In the genomic region with DNA sequence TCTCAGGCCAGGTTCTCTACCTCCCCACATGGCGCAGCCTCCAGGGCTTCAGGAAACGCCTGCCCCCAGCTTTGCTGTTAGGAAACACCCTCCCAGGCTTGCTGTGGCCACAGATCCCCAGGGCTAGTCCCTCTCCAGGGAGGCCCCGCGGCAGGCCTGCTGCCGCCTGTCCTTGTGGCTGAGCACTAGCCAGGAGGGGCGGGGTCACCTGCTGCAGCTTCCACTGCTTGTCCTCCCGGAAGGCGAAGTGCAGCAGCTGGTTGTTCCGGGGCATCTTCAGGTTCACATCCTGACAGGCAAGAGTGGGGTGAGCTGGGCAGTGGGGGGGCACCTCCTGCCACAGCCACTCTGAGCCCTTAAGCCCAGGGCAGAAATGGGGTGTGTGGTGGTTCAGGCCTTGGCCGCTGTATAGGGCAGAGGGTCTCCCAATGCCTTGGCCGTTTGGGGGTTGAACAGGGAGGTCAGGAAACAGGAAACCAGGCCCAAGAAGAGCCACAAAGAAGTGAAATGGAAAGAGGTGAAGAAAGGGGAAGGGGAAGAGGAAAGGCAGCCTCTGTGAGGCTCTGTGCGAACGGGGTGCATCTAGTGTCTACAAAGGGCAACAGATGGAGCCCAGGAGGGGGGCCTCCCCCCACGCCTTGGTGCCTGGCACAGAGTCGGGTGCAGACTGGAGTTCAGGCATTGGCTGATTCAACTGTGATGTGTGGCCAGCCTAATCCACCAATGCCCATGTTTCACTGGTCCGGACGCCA, we compare ENCODE assay signal across 9 cellular contexts. TPM values are rescaled to one million over a fixed set of nuclear protein-coding genes. Genes with fewer than 3 reads are reported as not detected.
DNase-seq lines count a peak whose midpoint lies in the region; ATAC-seq and TF ChIP-seq lines count a peak whose summit lies in the region.
"Had no signal": no experiment of that assay in that cellular context is flagged by ENCODE, and none has a peak within 500 bp of the region (broad histone marks: within the 10 kb centered on the region; RNA-seq: fewer than 3 reads in every experiment).

No MANE protein-coding gene starts in this region.

- H3K4me3 Mint-ChIP-seq in activated T-cell treated with anti-CD3 and anti-CD28 coated beads, Interleukin-2, amount 50 U/mL, for 4 hours = peak overlapping the region; percentile 42
- peak overlapping the region; percentile 82 for H3K4me3 Mint-ChIP-seq in glutamatergic neuron (ENCODE audit: unreplicated experiment)

- no peak for DNase-seq in activated T-cell treated with anti-CD3 and anti-CD28 coated beads, Interleukin-2, amount 50 U/mL, for 4 hours
- no peak for DNase-seq in activated T-cell treated with anti-CD3 and anti-CD28 coated beads, Interleukin-2, amount 50 U/mL, for 1 hour
- DNase-seq in SHP77 (lab: John Stamatoyannopoulos, UW) (peak; percentile 57 to 84), glutamatergic neuron (peak; percentile 70), HEK293T (ENCODE audit: extremely low spot score) (no peak)

- CTCF ChIA-PET in HEK293T (lab: Yijun Ruan, JAX) = no interaction called here

- no peaks in the 10 kb centered on the region for H3K9me3 Mint-ChIP-seq in activated T-cell treated with anti-CD3 and anti-CD28 coated beads, Interleukin-2, amount 50 U/mL, for 4 hours
- H3K9me3 Mint-ChIP-seq in glutamatergic neuron (ENCODE audit: unreplicated experiment) = peaks cover 8% of the 10 kb centered on the region

- no peaks in the 10 kb centered on the region for H3K27me3 Mint-ChIP-seq in activated T-cell treated with anti-CD3 and anti-CD28 coated beads, Interleukin-2, amount 50 U/mL, for 4 hours (ENCODE audit: low read depth)
- H3K27me3 Mint-ChIP-seq in glutamatergic neuron (ENCODE audit: unreplicated experiment) = peaks cover 11% of the 10 kb centered on the region

- H3K27ac Mint-ChIP-seq in glutamatergic neuron (ENCODE audit: unreplicated experiment) = peak overlapping the region; percentile 88

- peaks cover 7% of the 10 kb centered on the region for H3K4me1 ChIP-seq in rectal smooth muscle tissue (ENCODE audit: control insufficient read depth, insufficient read depth, low read length)

- ATAC-seq in activated T-cell treated with anti-CD3 and anti-CD28 coated beads, Interleukin-2, amount 50 U/mL, for 4 hours = no peak
- ATAC-seq in HG02759 (IDR thresholded peaks at IDR 0.05; ENCODE audit: unreplicated experiment) = no peak
- no peak for ATAC-seq in HG02870 (IDR thresholded peaks at IDR 0.05; ENCODE audit: unreplicated experiment)

- H3K27me3 ChIP-seq in rectal smooth muscle tissue (ENCODE audit: control insufficient read depth, insufficient read depth, low read length) = no peaks in the 10 kb centered on the region

- no peaks in the 10 kb centered on the region for H3K36me3 ChIP-seq in rectal smooth muscle tissue (ENCODE audit: control insufficient read depth, insufficient read depth, low read length)

- POLR2A ChIA-PET in HEK293T (lab: Yijun Ruan, JAX) = no interaction called here

- H3K9ac ChIP-seq in rectal smooth muscle tissue (ENCODE audit: low read length) = no peak overlapping the region
- H3K9ac ChIP-seq: parathyroid adenoma had no signal

- H3K27ac ChIP-seq in rectal smooth muscle tissue (ENCODE audit: low read depth, low read length) = no peak overlapping the region
- H3K27ac ChIP-seq: parathyroid adenoma had no signal

- H3K4me1 Mint-ChIP-seq in activated T-cell treated with anti-CD3 and anti-CD28 coated beads, Interleukin-2, amount 50 U/mL, for 4 hours (ENCODE audit: low read depth) = peaks cover 14% of the 10 kb centered on the region
- peaks cover 22% of the 10 kb centered on the region for H3K4me1 Mint-ChIP-seq in glutamatergic neuron (ENCODE audit: low read depth, unreplicated experiment)

- TF ChIP-seq CTCF in glutamatergic neuron (IDR thresholded peaks at IDR 0.05; ENCODE audit: partially characterized antibody, unreplicated experiment) = no peak

- H3K4me3 ChIP-seq in rectal smooth muscle tissue (ENCODE audit: low read length) = peak overlapping the region; percentile 15

- H3K36me3 Mint-ChIP-seq in activated T-cell treated with anti-CD3 and anti-CD28 coated beads, Interleukin-2, amount 50 U/mL, for 4 hours (ENCODE audit: insufficient read depth) = peaks cover 2% of the 10 kb centered on the region
- H3K36me3 Mint-ChIP-seq in glutamatergic neuron (ENCODE audit: unreplicated experiment) = no peaks in the 10 kb centered on the region

TF ChIP-seq in HEK293T, 16 proteins besides CTCF, POLR2A, EP300 and RAD21:
- TF ChIP-seq FOXM1 (IDR thresholded peaks at IDR 0.05; ENCODE audit: borderline replicate concordance) = no peak
- no peak for TF ChIP-seq FOXA1 (IDR thresholded peaks at IDR 0.05)

RNA-seq across cellular contexts. Expression of gene ROGDI, which starts 2.0 kb away (rescaled TPM):
- 1 to 10 TPM; 4.1 to 6.3 (median 6.2) TPM for total RNA-seq in activated T-cell treated with anti-CD3 and anti-CD28 coated beads, Interleukin-2, amount 50 U/mL, for 4 hours
- total RNA-seq in glutamatergic neuron (ENCODE audit: unreplicated experiment) = 113 TPM

RNA-seq across cellular contexts. Expression of gene SMIM22, which starts 5.3 kb away (rescaled TPM):
- total RNA-seq in activated T-cell treated with anti-CD3 and anti-CD28 coated beads, Interleukin-2, amount 50 U/mL, for 4 hours = not detected
- total RNA-seq in glutamatergic neuron (ENCODE audit: unreplicated experiment) = not detected

RNA-seq across cellular contexts. Expression of gene SEPTIN12, which starts 12.3 kb away (rescaled TPM):
- not detected for total RNA-seq in activated T-cell treated with anti-CD3 and anti-CD28 coated beads, Interleukin-2, amount 50 U/mL, for 4 hours
- 0.96 TPM for total RNA-seq in glutamatergic neuron (ENCODE audit: unreplicated experiment)

RNA-seq across cellular contexts. Expression of gene ZNF500, which starts 33.5 kb away (rescaled TPM):
- total RNA-seq in activated T-cell treated with anti-CD3 and anti-CD28 coated beads, Interleukin-2, amount 50 U/mL, for 4 hours = 10 to 100 TPM; 10.3 to 12.4 (median 12.2) TPM
- 19.8 TPM for total RNA-seq in glutamatergic neuron (ENCODE audit: unreplicated experiment)

RNA-seq across cellular contexts. Expression of gene GLYR1, which starts 46.6 kb away (rescaled TPM):
- total RNA-seq in activated T-cell treated with anti-CD3 and anti-CD28 coated beads, Interleukin-2, amount 50 U/mL, for 4 hours = 100 to 1,000 TPM; 109 to 116 (median 114) TPM
- total RNA-seq in glutamatergic neuron (ENCODE audit: unreplicated experiment) = 133 TPM

Comparison
In these comparisons a context has a peak if more than half of its experiments do, and no peak if none do; other contexts are left out.
1. DNase-seq: peak in SHP77 (2 of 2) and glutamatergic neuron (single experiment); none in activated T-cell treated with anti-CD3 and anti-CD28 coated beads, Interleukin-2, amount 50 U/mL, for 4 hours (single experiment), activated T-cell treated with anti-CD3 and anti-CD28 coated beads, Interleukin-2, amount 50 U/mL, for 1 hour (single experiment) and HEK293T (single experiment).
2. RNA of gene ROGDI, which starts 2.0 kb away (total RNA-seq): 113 TPM in glutamatergic neuron (single experiment); 4.1 to 6.3 TPM in activated T-cell treated with anti-CD3 and anti-CD28 coated beads, Interleukin-2, amount 50 U/mL, for 4 hours; every median in the first group is over 10 times any median in the second.